In the genomic region with DNA sequence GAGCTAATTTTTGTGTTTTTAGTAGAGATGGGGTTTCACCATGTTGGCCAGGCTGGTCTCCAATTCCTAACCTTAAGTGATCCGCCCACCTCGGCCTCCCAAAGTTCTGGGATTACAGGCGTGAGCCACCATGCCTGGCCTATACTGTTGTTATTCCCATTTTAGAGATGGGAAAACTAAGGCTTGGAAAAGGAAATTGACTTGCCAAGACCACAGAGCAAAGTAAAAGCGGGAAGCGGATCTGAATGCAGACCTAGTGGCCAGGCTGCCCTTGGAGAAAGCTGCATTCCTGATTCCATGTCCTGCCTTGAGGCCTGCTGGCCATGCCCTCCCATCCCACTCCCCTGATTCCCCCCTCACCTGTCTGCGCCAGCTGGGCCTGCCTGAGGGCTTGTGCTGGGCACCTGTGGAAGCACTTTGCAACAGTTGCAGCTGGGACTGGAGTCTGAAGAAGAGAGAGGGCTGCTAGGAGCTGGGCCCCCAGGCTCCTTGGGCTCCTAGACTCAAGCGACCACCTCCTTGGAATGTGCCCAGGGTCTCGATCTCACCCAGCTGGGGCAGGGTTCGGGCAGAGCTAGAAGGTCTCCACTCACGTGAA, we compare ENCODE assay signal across 2 cellular contexts.
TF ChIP-seq lines count a peak whose summit lies in the region.

No MANE protein-coding gene starts in this region.

TF ChIP-seq in HEK293, 187 proteins besides CTCF, POLR2A, EP300 and RAD21:
- TF ChIP-seq YY1 (tag by site-specific recombination; IDR thresholded peaks at IDR 0.05) (no peak), SCRT2 (tag by site-specific recombination; IDR thresholded peaks at IDR 0.05) (peak; percentile 88), SCRT1 (tag by site-specific recombination; IDR thresholded peaks at IDR 0.05; ENCODE audit: borderline replicate concordance) (peak; percentile 89), ZNF311 (tag by site-specific recombination; IDR thresholded peaks at IDR 0.05; ENCODE audit: borderline replicate concordance) (no peak), HIC1 (tag by site-specific recombination; IDR thresholded peaks at IDR 0.05) (0 out of 2 replicates have a peak, but pooled peaks have one; percentile 34), ZNF623 (tag by site-specific recombination; IDR thresholded peaks at IDR 0.05) (no peak)

TF ChIP-seq in K562, 482 proteins besides CTCF, POLR2A, EP300 and RAD21:
- TF ChIP-seq RBM25 (IDR thresholded peaks at IDR 0.05; ENCODE audit: low read depth, low read length, severe bottlenecking) (peak; percentile 63), SIN3B (IDR thresholded peaks at IDR 0.05; ENCODE audit: low read depth) (no peak), CBX1 (IDR thresholded peaks at IDR 0.05; ENCODE audit: low read depth) (0 out of 2 replicates have a peak, but pooled peaks have one; percentile 68), SRSF7 (optimal IDR thresholded peaks at IDR 0.05; ENCODE audit: low read depth, low read length) (no peak), HDAC2 (IDR thresholded peaks at IDR 0.05) (peak; percentile 50; the same call in 1 of the 2 replicates), HDAC8 (tag; IDR thresholded peaks at IDR 0.05) (no peak), ZNF764 (CRISPR knock-in tag; IDR thresholded peaks at IDR 0.05; ENCODE audit: low read depth) (no peak), BCOR (IDR thresholded peaks at IDR 0.05) (peak; percentile 90), SP1 (CRISPR knock-in tag; IDR thresholded peaks at IDR 0.05) (peak; percentile 22; the same call in 1 of the 2 replicates), SMARCA5 (IDR thresholded peaks at IDR 0.05) (0 out of 2 replicates have a peak, but pooled peaks have one; percentile 47), RFX5 (IDR thresholded peaks at IDR 0.05; ENCODE audit: low read depth, low read length) (no peak), ZNF766 (CRISPR knock-in tag; conservative IDR thresholded peaks at IDR 0.05) (no peak), PPARD (CRISPR knock-in tag; IDR thresholded peaks at IDR 0.05) (no peak), ZFP91 (CRISPR knock-in tag; IDR thresholded peaks at IDR 0.05) (no peak), KDM1A (IDR thresholded peaks at IDR 0.05) (peak; percentile 78 to 84), SUPT5H (IDR thresholded peaks at IDR 0.05) (no peak), PYGO2 (tag; IDR thresholded peaks at IDR 0.05) (no peak), ADNP (tag; IDR thresholded peaks at IDR 0.05) (peak; percentile 83)
- TF ChIP-seq, protein P1, sequence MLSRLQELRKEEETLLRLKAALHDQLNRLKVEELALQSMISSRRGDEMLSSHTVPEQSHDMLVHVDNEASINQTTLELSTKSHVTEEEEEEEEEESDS (CRISPR knock-in tag; IDR thresholded peaks at IDR 0.05) = no peak
